ENCODE assay signal across 8 cellular contexts in genomic region chr5:154190652-154191304, GRCh38. TPM values are rescaled to one million over a fixed set of nuclear protein-coding genes. Genes with fewer than 3 reads are reported as not detected.
DNase-seq lines count a peak whose midpoint lies in the region; ATAC-seq lines count a peak whose summit lies in the region.

A gene with protein sequence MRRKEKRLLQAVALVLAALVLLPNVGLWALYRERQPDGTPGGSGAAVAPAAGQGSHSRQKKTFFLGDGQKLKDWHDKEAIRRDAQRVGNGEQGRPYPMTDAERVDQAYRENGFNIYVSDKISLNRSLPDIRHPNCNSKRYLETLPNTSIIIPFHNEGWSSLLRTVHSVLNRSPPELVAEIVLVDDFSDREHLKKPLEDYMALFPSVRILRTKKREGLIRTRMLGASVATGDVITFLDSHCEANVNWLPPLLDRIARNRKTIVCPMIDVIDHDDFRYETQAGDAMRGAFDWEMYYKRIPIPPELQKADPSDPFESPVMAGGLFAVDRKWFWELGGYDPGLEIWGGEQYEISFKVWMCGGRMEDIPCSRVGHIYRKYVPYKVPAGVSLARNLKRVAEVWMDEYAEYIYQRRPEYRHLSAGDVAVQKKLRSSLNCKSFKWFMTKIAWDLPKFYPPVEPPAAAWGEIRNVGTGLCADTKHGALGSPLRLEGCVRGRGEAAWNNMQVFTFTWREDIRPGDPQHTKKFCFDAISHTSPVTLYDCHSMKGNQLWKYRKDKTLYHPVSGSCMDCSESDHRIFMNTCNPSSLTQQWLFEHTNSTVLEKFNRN (plus strand): TSS chr5:154190733. CDS start chr5:154190867, 134 bp downstream.

- DNase-seq in NCI-H1436 (lab: John Stamatoyannopoulos, UW) (peak; percentile 52), NCI-H1436 treated with DMSO at 0.1 percent for 48 hours (lab: John Stamatoyannopoulos, UW) (no peak), HPDE6-E6E7 (ENCODE audit: extremely low spot score) (peak; percentile 70), T follicular helper cell (ENCODE audit: low read depth) (peak; percentile 42), caudate nucleus (lab: John Stamatoyannopoulos, UW) (peak in 45 of 61 donors; percentile 7 to 83 (median 57)), immature natural killer cell (peak; percentile 77 to 85 (median 85))

- H3K36me3 ChIP-seq in skeletal muscle satellite cell (ENCODE audit: insufficient read depth, low read length), result peaks cover 7% of the 10 kb centered on the region

- peak within 1 kb of the TSS; percentile 73 for H3K4me3 ChIP-seq in skeletal muscle satellite cell (ENCODE audit: low read length)

- H3K27ac ChIP-seq in caudate nucleus (ENCODE audit: low read depth, low read length), result peak within 1 kb of the TSS; percentile 5

- peaks cover 41% of the 10 kb centered on the region for H3K4me1 ChIP-seq in skeletal muscle satellite cell (ENCODE audit: control insufficient read depth, insufficient read depth, low read length)

- H3K27ac Mint-ChIP-seq in immature natural killer cell, result peak within 1 kb of the TSS; percentile 78 to 99 (median 96)

- H3K36me3 Mint-ChIP-seq in immature natural killer cell, result peaks cover 0 to 8% (median 0%) of the 10 kb centered on the region in 3 donors

- H3K9me3 ChIP-seq in skeletal muscle satellite cell (replicated peaks; ENCODE audit: low read length), result no peaks in the 10 kb centered on the region

- H3K4me2 ChIP-seq in skeletal muscle satellite cell (ENCODE audit: low read length), result peak within 1 kb of the TSS; percentile 88

- H3K27me3 Mint-ChIP-seq in immature natural killer cell (ENCODE audit: low read depth in 3 of 3), result peaks cover 2 to 13% (median 7%) of the 10 kb centered on the region in 3 donors

- peaks cover 37 to 63% of the 10 kb centered on the region in 2 donors for H3K4me1 Mint-ChIP-seq in immature natural killer cell

- no peaks in the 10 kb centered on the region for H3K9me3 Mint-ChIP-seq in immature natural killer cell

- peak within 1 kb of the TSS; percentile 85 for H3K9ac ChIP-seq in skeletal muscle satellite cell (ENCODE audit: low read depth, low read length)

- no peaks in the 10 kb centered on the region for H3K27me3 ChIP-seq in skeletal muscle satellite cell (ENCODE audit: control insufficient read depth, insufficient read depth, low read length)

- H3K4me3 Mint-ChIP-seq in immature natural killer cell, result peak within 1 kb of the TSS; percentile 92 to 98 (median 96)

- ATAC-seq in GM21381 (IDR thresholded peaks at IDR 0.05; ENCODE audit: unreplicated experiment), result peak; percentile 70

RNA-seq across cellular contexts. Expression of the gene that starts here (rescaled TPM):
- 10 to 100 TPM; 10.4 to 42.8 (median 24.7) TPM for polyA plus RNA-seq in immature natural killer cell
- total RNA-seq in skeletal muscle satellite cell (2012; rRNA removed), result 15.5 and 17.5 TPM in 2 replicates
